ENCODE assay signal across 18 cellular contexts in genomic region chr19:29866011-29866410, GRCh38. TPM values are rescaled to one million over a fixed set of nuclear protein-coding genes. Genes with fewer than 3 reads are reported as not detected.
A peak's percentile ranks its signal among the peaks of the same experiment; 100 is the strongest.
DNase-seq lines count a peak whose midpoint lies in the region; TF ChIP-seq lines count a peak whose summit lies in the region.
"Had no signal": no experiment of that assay in that cellular context is flagged by ENCODE, and none has a peak within 500 bp of the region (broad histone marks: within the 10 kb centered on the region; RNA-seq: fewer than 3 reads in every experiment).

No MANE protein-coding gene starts in this region.

- H3K27me3 ChIP-seq in Loucy (ENCODE audit: insufficient read depth, low read length, poor library complexity, severe bottlenecking), result no peaks in the 10 kb centered on the region

- DNase-seq in activated effector memory CD4-positive, alpha-beta T cell treated with anti-CD3 and anti-CD28 coated beads, Interleukin-2, amount 50 U/mL, for 16 hours, result peak; percentile 51
- no peak for DNase-seq in activated effector memory CD4-positive, alpha-beta T cell treated with Interleukin-2 at 50 U/mL for 16 hours
- peak; percentile 44 for DNase-seq in posterior vena cava (ENCODE audit: low spot score)
- DNase-seq in stimulated activated CD4-positive, alpha-beta T cell treated with anti-CD3 and anti-CD28 coated beads, Interleukin-12 subunit alpha, Interleukin-12 subunit beta, amount 100 ng/mL, for 4 hours, result no peak
- DNase-seq in NCI-H446 treated with DMSO at 0.1 percent for 48 hours (lab: John Stamatoyannopoulos, UW), result no peak
- DNase-seq in superior temporal gyrus (ENCODE audit: extremely low spot score), result no peak
- DNase-seq: AML-193; CD4-positive, CD25-positive, alpha-beta regulatory T cell; CD8-positive, alpha-beta memory T cell; COR-L47; DMS 273 treated with DMSO at 0.1 percent for 48 hours; DMS53; DND-41; EL had no signal

- intact Hi-C loops in posterior vena cava (cut with DNase I), result no loop called here

- H3K9ac ChIP-seq in Loucy (ENCODE audit: low read depth, low read length, poor library complexity, severe bottlenecking), result no peak overlapping the region

- H3F3A ChIP-seq in Loucy (ENCODE audit: low read depth), result no peaks in the 10 kb centered on the region

- no peak overlapping the region for H3K4me2 ChIP-seq in Loucy (ENCODE audit: low read depth, low read length, poor library complexity, severe bottlenecking)
- H3K4me2 ChIP-seq: A549 had no signal

- H3K9me2 ChIP-seq in Loucy (replicated peaks; ENCODE audit: low read depth, low read length), result no peaks in the 10 kb centered on the region

- H4K20me1 ChIP-seq in Loucy (ENCODE audit: insufficient read depth, low read length, poor library complexity, severe bottlenecking), result no peaks in the 10 kb centered on the region

- peaks cover 4% of the 10 kb centered on the region for H3K4me1 ChIP-seq in Loucy (ENCODE audit: insufficient read depth, low read length, poor library complexity, severe bottlenecking)
- H3K4me1 ChIP-seq: A549, HAP-1 had no signal

- TF ChIP-seq CTCF in Loucy (conservative IDR thresholded peaks at IDR 0.05; ENCODE audit: low read length), result no peak

- no peak overlapping the region for H3K4me3 ChIP-seq in Loucy (ENCODE audit: low read length, poor library complexity, severe bottlenecking)
- H3K4me3 ChIP-seq: A549, GM12878, HAP-1 had no signal

- no peaks in the 10 kb centered on the region for H3K79me2 ChIP-seq in Loucy (ENCODE audit: insufficient read depth, low read length)

- H2AFZ ChIP-seq in Loucy (ENCODE audit: low read length), result 0 out of 2 replicates have a peak overlapping the region, but pooled peaks have one; percentile 5

- no peaks in the 10 kb centered on the region for H3K9me3 ChIP-seq in Loucy (ENCODE audit: insufficient read depth, low read depth, low read length)
- H3K9me3 ChIP-seq: HAP-1 had no signal

- no peaks in the 10 kb centered on the region for H3K36me3 ChIP-seq in Loucy (ENCODE audit: insufficient read depth, low read length)
- H3K36me3 ChIP-seq: HAP-1 had no signal

RNA-seq across cellular contexts. Expression of gene CCNE1, which starts 54.2 kb away (rescaled TPM):
- 1 to 10 TPM in 1 of 2 donors, under 1 TPM in 1; 0.71 to 1.0 TPM for total RNA-seq in posterior vena cava

Comparison
In these comparisons a context has a peak if more than half of its experiments do, and no peak if none do; other contexts are left out.
1. DNase-seq: peak in activated effector memory CD4-positive, alpha-beta T cell treated with anti-CD3 and anti-CD28 coated beads, Interleukin-2, amount 50 U/mL, for 16 hours (single experiment) and posterior vena cava (single experiment); none in activated effector memory CD4-positive, alpha-beta T cell treated with Interleukin-2 at 50 U/mL for 16 hours (single experiment), stimulated activated CD4-positive, alpha-beta T cell treated with anti-CD3 and anti-CD28 coated beads, Interleukin-12 subunit alpha, Interleukin-12 subunit beta, amount 100 ng/mL, for 4 hours (single experiment), NCI-H446 treated with DMSO at 0.1 percent for 48 hours (single experiment) and superior temporal gyrus (single experiment).